In the genomic region with DNA sequence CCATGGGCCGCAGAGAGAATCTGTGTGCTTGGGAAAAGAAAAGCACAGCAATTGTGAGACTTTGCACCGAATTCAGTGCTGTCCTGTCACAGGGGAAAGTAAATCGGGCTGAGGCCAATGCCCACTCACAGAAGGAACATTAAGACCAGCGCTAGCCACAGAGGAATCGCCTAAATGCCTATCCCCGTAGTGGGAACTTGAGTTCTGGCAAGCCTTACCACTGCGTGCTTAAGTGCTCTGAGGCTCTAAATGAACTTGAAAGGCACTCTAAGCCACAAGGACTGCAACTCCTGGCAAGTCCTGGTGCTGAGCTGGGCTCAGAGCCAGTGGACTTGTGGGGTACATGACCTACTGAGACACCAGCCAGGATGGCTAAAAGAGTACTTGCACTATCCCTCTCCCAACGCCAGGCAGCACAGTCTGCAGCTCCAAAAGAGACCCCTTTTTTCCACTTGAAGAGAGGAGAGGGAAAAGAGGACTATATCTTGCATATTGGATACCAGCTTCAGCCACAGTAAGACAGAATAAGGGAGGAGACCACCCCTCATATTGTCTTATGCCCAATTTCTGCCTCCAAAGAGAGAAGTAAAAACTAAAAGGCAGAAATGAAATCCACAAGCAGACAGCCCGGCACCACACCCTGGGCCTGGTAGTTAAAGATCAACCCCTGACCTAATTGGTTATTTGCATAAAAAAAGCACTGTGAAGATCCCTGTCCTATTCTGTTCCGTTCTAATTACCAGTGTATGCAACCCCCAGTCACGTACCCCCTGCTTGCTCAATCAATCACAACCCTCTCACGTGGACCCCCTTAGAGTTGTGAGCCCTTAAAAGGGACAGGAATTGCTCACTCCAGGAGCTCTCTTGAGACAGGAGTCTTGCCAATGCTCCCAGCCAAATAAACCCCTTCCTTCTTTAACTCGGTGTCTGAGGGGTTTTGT, we compare ENCODE assay signal across 8 cellular contexts.
DNase-seq lines count a peak whose midpoint lies in the region; TF ChIP-seq lines count a peak whose summit lies in the region.
"Not testable (repeated sequence)": the region's sequence is repeated elsewhere in the genome, so short reads cannot be mapped to it uniquely, and the experiment has no call there.

No MANE protein-coding gene starts in this region.

- H3K27me3 ChIP-seq in left ventricle myocardium inferior (ENCODE audit: low read depth); stomach: not testable (repeated sequence)

- H3K9me3 ChIP-seq in left ventricle myocardium inferior (replicated peaks) = peaks cover 12% of the 10 kb centered on the region
- H3K9me3 ChIP-seq in stomach = not testable (repeated sequence)

- DNase-seq in AG10803 (ENCODE audit: low read depth) (peak; percentile 53), HCEC 1CT (peak; percentile 54), NCI-H345 (lab: John Stamatoyannopoulos, UW) (peak; percentile 50), astrocyte of the cerebellum (ENCODE audit: low read depth) (peak; percentile 92), epithelial cell of proximal tubule (ENCODE audit: low read depth) (peak; percentile 62), left ventricle myocardium inferior (peak; percentile 73), middle frontal gyrus (ENCODE audit: extremely low spot score, low spot score) (peak; percentile 12), stomach (peak; percentile 56)

- H3K36me3 ChIP-seq in left ventricle myocardium inferior, stomach: not testable (repeated sequence)

- H3K4me3 ChIP-seq in AG10803 (ENCODE audit: low read length); astrocyte of the cerebellum (ENCODE audit: low read depth, low read length); stomach: not testable (repeated sequence)
- H3K4me3 ChIP-seq in epithelial cell of proximal tubule (ENCODE audit: low read depth, low read length) (peak overlapping the region; percentile 38), left ventricle myocardium inferior (peak overlapping the region; percentile 38)

- intact Hi-C loops in left ventricle myocardium inferior (cut with micrococcal nuclease); stomach (cut with DNase I; ENCODE audit: low total_unique reads): not testable (repeated sequence)

- peak overlapping the region; percentile 64 for H3K27ac ChIP-seq in left ventricle myocardium inferior (replicated peaks)
- H3K27ac ChIP-seq in stomach = peak overlapping the region in 1 of 5 donors; percentile 18

- 57 to 76% (median 73%) methylated on average over 13 of the region's 13 CpGs for WGBS in stomach, 5 donors

- in situ Hi-C loops in astrocyte of the cerebellum (cut with HindIII; ENCODE audit: low sequenced_read_pairs) = not testable (repeated sequence)

- TF ChIP-seq CTCF in AG10803 (conservative IDR thresholded peaks at IDR 0.05; ENCODE audit: low read length); stomach (IDR thresholded peaks at IDR 0.05): not testable (repeated sequence)
- peak; percentile 34 for TF ChIP-seq CTCF in astrocyte of the cerebellum (IDR thresholded peaks at IDR 0.05; ENCODE audit: low read depth, low read length, missing control alignments)
- TF ChIP-seq CTCF in epithelial cell of proximal tubule (conservative IDR thresholded peaks at IDR 0.05; ENCODE audit: low read depth, low read length) = peak; percentile 45
- peak; percentile 45 for TF ChIP-seq CTCF in left ventricle myocardium inferior (IDR thresholded peaks at IDR 0.05; ENCODE audit: borderline replicate concordance)

- H3K4me1 ChIP-seq in left ventricle myocardium inferior (peaks cover 21% of the 10 kb centered on the region), stomach (peaks cover 0 to 12% (median 8%) of the 10 kb centered on the region in 4 donors)

- TF ChIP-seq POLR2A in stomach (IDR thresholded peaks at IDR 0.05) = not testable (repeated sequence)

- TF ChIP-seq EP300 in stomach (IDR thresholded peaks at IDR 0.05) = not testable (repeated sequence)

Comparison
In these comparisons a context has a peak if more than half of its experiments do, and no peak if none do; other contexts are left out.
1. DNase-seq: peak in every context shown above with its lines; median percentile 92 in astrocyte of the cerebellum; 73 in left ventricle myocardium inferior; 62 in epithelial cell of proximal tubule; 56 in stomach; 54 in HCEC 1CT; 53 in AG10803; 50 in NCI-H345; 12 in middle frontal gyrus.